ENCODE assay signal across 22 cellular contexts in genomic region chr2:242015366-242016065, GRCh38.
DNase-seq lines count a peak whose midpoint lies in the region; ATAC-seq, FAIRE-seq and TF ChIP-seq lines count a peak whose summit lies in the region.
"Had no signal": no experiment of that assay in that cellular context is flagged by ENCODE, and none has a peak within 500 bp of the region (broad histone marks: within the 10 kb centered on the region; RNA-seq: fewer than 3 reads in every experiment).

No MANE protein-coding gene starts in this region.

- no peaks in the 10 kb centered on the region for H3K36me3 Mint-ChIP-seq in effector memory CD8-positive, alpha-beta T cell (ENCODE audit: insufficient read depth)
- H3K36me3 Mint-ChIP-seq: CD4-positive, CD25-positive, alpha-beta regulatory T cell had no signal

- no peak for FAIRE-seq in H54 (lab: Jason Lieb, UNC)
- FAIRE-seq: HTR-8/SVneo had no signal

- H3K9me3 ChIP-seq in upper lobe of right lung, result no peaks in the 10 kb centered on the region
- H3K9me3 ChIP-seq: HAP-1, MG63 had no signal

- peaks cover 6% of the 10 kb centered on the region for H3K27me3 ChIP-seq in upper lobe of right lung
- H3K27me3 ChIP-seq: MG63 had no signal

- no peak for TF ChIP-seq CTCF in upper lobe of right lung (IDR thresholded peaks at IDR 0.05)

- H3K36me3 ChIP-seq in upper lobe of right lung, result no peaks in the 10 kb centered on the region
- H3K36me3 ChIP-seq: HAP-1, MG63 had no signal

- DNase-seq in activated CD8-positive, alpha-beta memory T cell treated with anti-CD3 and anti-CD28 coated beads, Interleukin-2, amount 50 U/mL, for 4 hours, result peak; percentile 9
- no peak for DNase-seq in activated CD8-positive, alpha-beta memory T cell treated with anti-CD3 and anti-CD28 coated beads, Interleukin-2, amount 50 U/mL, for 48 hours
- DNase-seq in MV-4-11 (lab: John Stamatoyannopoulos, UW) (peak; percentile 38), mesenteric fat pad (ENCODE audit: low spot score) (peak; percentile 57), upper lobe of right lung (peak; percentile 49), NCI-H2227 (lab: John Stamatoyannopoulos, UW; ENCODE audit: unreplicated experiment) (no peak), H54 (ENCODE audit: insufficient read length, low spot score) (no peak)
- DNase-seq in effector memory CD8-positive, alpha-beta T cell, result no peak
- DNase-seq: 8988T; CD4-positive, CD25-positive, alpha-beta regulatory T cell; COR-L47; DMS 273 treated with DMSO at 0.1 percent for 48 hours; DND-41; IMR-90; MG63; NCI-H1092 treated with DMSO at 0.1 percent for 48 hours; NCI-H1694; NCI-H2081 treated with DMSO at 0.1 percent for 48 hours; OCI-M1; SHP77 treated with DMSO at 0.1 percent for 48 hours had no signal

- ATAC-seq in upper lobe of right lung, result peak; percentile 20
- no peak for ATAC-seq in effector memory CD8-positive, alpha-beta T cell (replicated peaks)

- H3K27ac ChIP-seq in upper lobe of right lung, result no peak overlapping the region

- no peak overlapping the region for H3K4me3 Mint-ChIP-seq in effector memory CD8-positive, alpha-beta T cell
- H3K4me3 Mint-ChIP-seq: CD4-positive, CD25-positive, alpha-beta regulatory T cell had no signal

- H3K4me3 ChIP-seq in upper lobe of right lung, result no peak overlapping the region
- H3K4me3 ChIP-seq: HAP-1, MG63 had no signal

- no peak overlapping the region for H3K27ac Mint-ChIP-seq in effector memory CD8-positive, alpha-beta T cell

- no peaks in the 10 kb centered on the region for H3K4me1 ChIP-seq in upper lobe of right lung
- H3K4me1 ChIP-seq: HAP-1 had no signal

- intact Hi-C loops in upper lobe of right lung (cut with DNase I), result no loop called here

- no peaks in the 10 kb centered on the region for H3K9me3 Mint-ChIP-seq in effector memory CD8-positive, alpha-beta T cell

- no peak for TF ChIP-seq POLR2A in H54 (IDR thresholded peaks at IDR 0.05; ENCODE audit: low read depth, low read length)

- peaks cover 9 to 15% of the 10 kb centered on the region in 2 donors for H3K4me1 Mint-ChIP-seq in effector memory CD8-positive, alpha-beta T cell (ENCODE audit: low read depth in 2 of 2)

- H3K27me3 Mint-ChIP-seq in effector memory CD8-positive, alpha-beta T cell, result peaks cover 17 to 30% of the 10 kb centered on the region in 2 donors

Comparison
In these comparisons a context has a peak if more than half of its experiments do, and no peak if none do; other contexts are left out.
1. DNase-seq: peak in activated CD8-positive, alpha-beta memory T cell treated with anti-CD3 and anti-CD28 coated beads, Interleukin-2, amount 50 U/mL, for 4 hours (single experiment), MV-4-11 (single experiment), mesenteric fat pad (single experiment) and upper lobe of right lung (single experiment); none in activated CD8-positive, alpha-beta memory T cell treated with anti-CD3 and anti-CD28 coated beads, Interleukin-2, amount 50 U/mL, for 48 hours (single experiment), NCI-H2227 (single experiment), H54 (single experiment) and effector memory CD8-positive, alpha-beta T cell (0 of 3).